ENCODE assay signal across 17 cellular contexts in genomic region chr11:109026891-109027489, GRCh38.
DNase-seq lines count a peak whose midpoint lies in the region; ATAC-seq and TF ChIP-seq lines count a peak whose summit lies in the region.
"Had no signal": no experiment of that assay in that cellular context is flagged by ENCODE, and none has a peak within 500 bp of the region (broad histone marks: within the 10 kb centered on the region; RNA-seq: fewer than 3 reads in every experiment).

No MANE protein-coding gene starts in this region.

- intact Hi-C loops in activated CD4-positive, alpha-beta T cell treated with anti-CD3 and anti-CD28 coated beads for 36 hours (cut with DNase I, micrococcal nuclease), result no loop called here

- no peaks in the 10 kb centered on the region for H3K36me3 Mint-ChIP-seq in activated CD4-positive, alpha-beta T cell treated with anti-CD3 and anti-CD28 coated beads for 36 hours (ENCODE audit: low read depth)
- H3K36me3 Mint-ChIP-seq: CD8-positive, alpha-beta memory T cell; IgD-negative memory B cell had no signal

- H3K27me3 ChIP-seq in adipocyte (replicated peaks; ENCODE audit: control insufficient read depth, insufficient read depth, low read length) (no peaks in the 10 kb centered on the region), H7 (ENCODE audit: control insufficient read depth, insufficient read depth, low read length) (no peaks in the 10 kb centered on the region)
- H3K27me3 ChIP-seq: BLaER1, Peyer's patch had no signal

- H3K36me3 ChIP-seq in adipocyte (ENCODE audit: control insufficient read depth, insufficient read depth, low read length, severe bottlenecking) (no peaks in the 10 kb centered on the region), H7 (replicated peaks; ENCODE audit: control insufficient read depth, insufficient read depth, low read length) (no peaks in the 10 kb centered on the region)
- H3K36me3 ChIP-seq: BLaER1, Peyer's patch had no signal

- ATAC-seq in HG03097 (IDR thresholded peaks at IDR 0.05; ENCODE audit: low FRiP score, unreplicated experiment) (no peak), GM18861 (IDR thresholded peaks at IDR 0.05; ENCODE audit: unreplicated experiment) (no peak)
- ATAC-seq in activated CD4-positive, alpha-beta T cell treated with anti-CD3 and anti-CD28 coated beads for 36 hours, result no peak

- H3K9ac ChIP-seq in adipocyte (ENCODE audit: low read length), result no peak overlapping the region
- H3K9ac ChIP-seq: BLaER1 had no signal

- DNase-seq in GM04503 (ENCODE audit: low read depth) (peak; percentile 71), adipocyte (ENCODE audit: low read depth) (peak; percentile 46), fibroblast of mammary gland (ENCODE audit: low read depth) (peak; percentile 10), non-pigmented ciliary epithelial cell (ENCODE audit: low read depth) (peak; percentile 34), H7 (no peak)
- no peak for DNase-seq in activated CD4-positive, alpha-beta T cell treated with anti-CD3 and anti-CD28 coated beads for 36 hours
- DNase-seq: CD8-positive, alpha-beta memory T cell; NCI-H1417; NCI-H1930; NCI-H2171; NCI-H510A; Peyer's patch; Right ventricle myocardium superior had no signal

- H3K27ac Mint-ChIP-seq in activated CD4-positive, alpha-beta T cell treated with anti-CD3 and anti-CD28 coated beads for 36 hours, result no peak overlapping the region
- H3K27ac Mint-ChIP-seq: CD8-positive, alpha-beta memory T cell; IgD-negative memory B cell had no signal

- H3K4me1 ChIP-seq in adipocyte (ENCODE audit: control insufficient read depth, insufficient read depth, low read length), result no peaks in the 10 kb centered on the region
- H3K4me1 ChIP-seq: BLaER1, Peyer's patch had no signal

- H3K9me3 ChIP-seq in adipocyte (ENCODE audit: control insufficient read depth, low read length), result peaks cover 7% of the 10 kb centered on the region
- H3K9me3 ChIP-seq: Peyer's patch had no signal

- H3K4me1 Mint-ChIP-seq in activated CD4-positive, alpha-beta T cell treated with anti-CD3 and anti-CD28 coated beads for 36 hours, result no peaks in the 10 kb centered on the region
- H3K4me1 Mint-ChIP-seq: CD8-positive, alpha-beta memory T cell; IgD-negative memory B cell had no signal

- TF ChIP-seq CTCF in fibroblast of mammary gland (conservative IDR thresholded peaks at IDR 0.05; ENCODE audit: control insufficient read depth, insufficient read depth, low read depth, low read length), result no peak

- peaks cover 2% of the 10 kb centered on the region for H3K9me3 Mint-ChIP-seq in activated CD4-positive, alpha-beta T cell treated with anti-CD3 and anti-CD28 coated beads for 36 hours (ENCODE audit: low read depth)

- CTCF ChIA-PET in activated CD4-positive, alpha-beta T cell treated with anti-CD3 and anti-CD28 coated beads for 36 hours (lab: Charles Lee), result no interaction called here

- H3K27me3 Mint-ChIP-seq in activated CD4-positive, alpha-beta T cell treated with anti-CD3 and anti-CD28 coated beads for 36 hours, result no peaks in the 10 kb centered on the region

- POLR2A ChIA-PET in activated CD4-positive, alpha-beta T cell treated with anti-CD3 and anti-CD28 coated beads for 36 hours (lab: Charles Lee), result no interaction called here

- H3K4me3 ChIP-seq in adipocyte (ENCODE audit: low read length) (no peak overlapping the region), fibroblast of mammary gland (ENCODE audit: control insufficient read depth, low read depth, low read length) (no peak overlapping the region), H7 (ENCODE audit: insufficient read depth, low read depth, low read length) (no peak overlapping the region)
- H3K4me3 ChIP-seq: BLaER1, Peyer's patch had no signal

- no peak overlapping the region for H3K4me3 Mint-ChIP-seq in activated CD4-positive, alpha-beta T cell treated with anti-CD3 and anti-CD28 coated beads for 36 hours
- H3K4me3 Mint-ChIP-seq: CD8-positive, alpha-beta memory T cell; IgD-negative memory B cell had no signal

Comparison
In these comparisons a context has a peak if more than half of its experiments do, and no peak if none do; other contexts are left out.
1. DNase-seq: peak in GM04503 (single experiment), adipocyte (single experiment), fibroblast of mammary gland (single experiment) and non-pigmented ciliary epithelial cell (single experiment); none in H7 (single experiment) and activated CD4-positive, alpha-beta T cell treated with anti-CD3 and anti-CD28 coated beads for 36 hours (single experiment).